ENCODE assay signal across 12 cellular contexts in genomic region chr18:394997-395383, GRCh38.
A peak's percentile ranks its signal among the peaks of the same experiment; 100 is the strongest.
DNase-seq lines count a peak whose midpoint lies in the region; ATAC-seq and TF ChIP-seq lines count a peak whose summit lies in the region.
"Had no signal": no experiment of that assay in that cellular context is flagged by ENCODE, and none has a peak within 500 bp of the region (broad histone marks: within the 10 kb centered on the region; RNA-seq: fewer than 3 reads in every experiment).

No MANE protein-coding gene starts in this region.

- no peak overlapping the region for H3K4ac ChIP-seq in mesenchymal stem cell (ENCODE audit: low read depth in 1 of 2, low read length in 2 of 2)

- no peaks in the 10 kb centered on the region for H3K36me3 ChIP-seq in mesenchymal stem cell (ENCODE audit: control insufficient read depth in 1 of 2, insufficient read depth in 2 of 2, low read depth in 1 of 2, low read length in 2 of 2)

- H3K27me3 ChIP-seq in mesenchymal stem cell (ENCODE audit: control insufficient read depth in 1 of 2, insufficient read depth in 1 of 2, low read length in 2 of 2): no peaks in the 10 kb centered on the region
- H3K27me3 ChIP-seq: BLaER1 treated with 17β-estradiol and CSF1 and Interleukin-3, amounts not matched to agents 10 nM and 100 nM had no signal

- no peaks in the 10 kb centered on the region for H3K9me3 ChIP-seq in mesenchymal stem cell (ENCODE audit: control insufficient read depth, low read length)

- no peak for TF ChIP-seq CTCF in coronary artery (IDR thresholded peaks at IDR 0.05)

- DNase-seq in NCI-H82 (lab: John Stamatoyannopoulos, UW) (peak; percentile 6), NCI-H82 treated with DMSO at 0.1 percent for 48 hours (lab: John Stamatoyannopoulos, UW; ENCODE audit: unreplicated experiment) (no peak), coronary artery (ENCODE audit: low spot score) (no peak), mesenchymal stem cell (peak; percentile 69), HPDE6-E6E7 (ENCODE audit: extremely low spot score) (no peak), NOMO-1 treated with DMSO at 0.1 percent for 48 hours (lab: John Stamatoyannopoulos, UW; ENCODE audit: unreplicated experiment) (no peak), cerebellum (ENCODE audit: low spot score) (no peak)
- DNase-seq: activated CD4-positive, alpha-beta T cell treated with anti-CD3 and anti-CD28 coated beads, Interleukin-2, amount 10 ng/mL, durations not matched to agents 24 days and 14 days had no signal

- H2BK12ac ChIP-seq in mesenchymal stem cell (ENCODE audit: low read length in 2 of 2): peak overlapping the region in 1 of 2 experiments; percentile 12

- H2BK120ac ChIP-seq in mesenchymal stem cell (ENCODE audit: low read depth, low read length): no peak overlapping the region

- ATAC-seq in GM19397 (IDR thresholded peaks at IDR 0.05; ENCODE audit: unreplicated experiment): no peak
- ATAC-seq: HCT116, Panc1 had no signal

- no peaks in the 10 kb centered on the region for H3K79me1 ChIP-seq in mesenchymal stem cell (replicated peaks; ENCODE audit: low read length, poor library complexity, severe bottlenecking)

- H3K23ac ChIP-seq in mesenchymal stem cell (ENCODE audit: low read length in 2 of 2): no peak overlapping the region

- H3K18ac ChIP-seq in mesenchymal stem cell (ENCODE audit: low read depth in 1 of 2, low read length in 2 of 2): peak overlapping the region; percentile 48 to 68

- peak overlapping the region; percentile 86 for H3K9ac ChIP-seq in mesenchymal stem cell (ENCODE audit: low read length)
- H3K9ac ChIP-seq: BLaER1 treated with 17β-estradiol and CSF1 and Interleukin-3, amounts not matched to agents 10 nM and 100 nM had no signal

- H3K4me2 ChIP-seq in mesenchymal stem cell (ENCODE audit: low read length, poor library complexity, severe bottlenecking): no peak overlapping the region

- H4K91ac ChIP-seq in mesenchymal stem cell (ENCODE audit: low read length): no peak overlapping the region

- H3K4me3 ChIP-seq in coronary artery (no peak overlapping the region), mesenchymal stem cell (ENCODE audit: insufficient read depth in 1 of 2, low read depth in 1 of 2, low read length in 2 of 2) (peak overlapping the region in 1 of 2 experiments; percentile 25)
- H3K4me3 ChIP-seq: BLaER1 treated with 17β-estradiol and CSF1 and Interleukin-3, amounts not matched to agents 10 nM and 100 nM had no signal

- peak overlapping the region; percentile 66 for H2AK5ac ChIP-seq in mesenchymal stem cell (ENCODE audit: low read length, severe bottlenecking)

- no peak overlapping the region for H3K14ac ChIP-seq in mesenchymal stem cell (ENCODE audit: low read length in 2 of 2)

- WGBS in mesenchymal stem cell: 33% methylated on average over 1 of the region's 1 CpG

- H3K27ac ChIP-seq in coronary artery (peak overlapping the region; percentile 3 to 56), mesenchymal stem cell (ENCODE audit: low read length, poor library complexity, severe bottlenecking) (peak overlapping the region; percentile 50)

- no peak overlapping the region for H2BK15ac ChIP-seq in mesenchymal stem cell (ENCODE audit: low read depth, poor library complexity, severe bottlenecking)

- H3K4me1 ChIP-seq in mesenchymal stem cell (ENCODE audit: control insufficient read depth, insufficient read depth, low read depth, low read length): peaks cover 8% of the 10 kb centered on the region

- H4K8ac ChIP-seq in mesenchymal stem cell (ENCODE audit: low read length): no peak overlapping the region

- no peak overlapping the region for H2BK5ac ChIP-seq in mesenchymal stem cell (ENCODE audit: low read depth, low read length, poor library complexity, severe bottlenecking)

- no peak overlapping the region for H2AFZ ChIP-seq in mesenchymal stem cell (ENCODE audit: low read depth, low read length)

Comparison
In these comparisons a context has a peak if more than half of its experiments do, and no peak if none do; other contexts are left out.
1. DNase-seq: peak in NCI-H82 (single experiment) and mesenchymal stem cell (single experiment); none in NCI-H82 treated with DMSO at 0.1 percent for 48 hours (single experiment), coronary artery (single experiment), HPDE6-E6E7 (single experiment), NOMO-1 treated with DMSO at 0.1 percent for 48 hours (single experiment) and cerebellum (single experiment).